Comparison of ENCODE assay signal across 1 cellular context in the genomic region with DNA sequence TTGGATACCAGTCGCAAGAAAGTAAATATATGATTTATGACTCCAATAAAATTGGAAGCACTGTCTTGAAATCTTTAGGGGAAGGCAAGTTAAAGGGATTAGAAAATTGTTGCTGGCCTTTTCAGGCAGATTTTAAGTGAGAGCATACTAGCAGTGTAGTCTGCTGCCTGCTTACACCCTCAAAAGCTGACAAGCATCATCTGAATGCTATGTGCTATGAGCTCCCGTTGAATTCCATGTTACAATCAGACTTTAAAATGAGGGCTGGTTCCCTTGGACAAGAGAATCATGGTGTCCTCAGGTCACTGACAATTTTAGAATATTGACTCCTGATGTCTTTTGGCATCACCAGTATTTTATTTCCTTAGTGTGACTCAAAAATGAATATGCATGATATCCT.
TF ChIP-seq lines count a peak whose summit lies in the region.

No MANE protein-coding gene starts in this region.

TF ChIP-seq in GM23338, 12 proteins besides CTCF, POLR2A, EP300 and RAD21 (continued from another document):
- TF ChIP-seq, protein P1, sequence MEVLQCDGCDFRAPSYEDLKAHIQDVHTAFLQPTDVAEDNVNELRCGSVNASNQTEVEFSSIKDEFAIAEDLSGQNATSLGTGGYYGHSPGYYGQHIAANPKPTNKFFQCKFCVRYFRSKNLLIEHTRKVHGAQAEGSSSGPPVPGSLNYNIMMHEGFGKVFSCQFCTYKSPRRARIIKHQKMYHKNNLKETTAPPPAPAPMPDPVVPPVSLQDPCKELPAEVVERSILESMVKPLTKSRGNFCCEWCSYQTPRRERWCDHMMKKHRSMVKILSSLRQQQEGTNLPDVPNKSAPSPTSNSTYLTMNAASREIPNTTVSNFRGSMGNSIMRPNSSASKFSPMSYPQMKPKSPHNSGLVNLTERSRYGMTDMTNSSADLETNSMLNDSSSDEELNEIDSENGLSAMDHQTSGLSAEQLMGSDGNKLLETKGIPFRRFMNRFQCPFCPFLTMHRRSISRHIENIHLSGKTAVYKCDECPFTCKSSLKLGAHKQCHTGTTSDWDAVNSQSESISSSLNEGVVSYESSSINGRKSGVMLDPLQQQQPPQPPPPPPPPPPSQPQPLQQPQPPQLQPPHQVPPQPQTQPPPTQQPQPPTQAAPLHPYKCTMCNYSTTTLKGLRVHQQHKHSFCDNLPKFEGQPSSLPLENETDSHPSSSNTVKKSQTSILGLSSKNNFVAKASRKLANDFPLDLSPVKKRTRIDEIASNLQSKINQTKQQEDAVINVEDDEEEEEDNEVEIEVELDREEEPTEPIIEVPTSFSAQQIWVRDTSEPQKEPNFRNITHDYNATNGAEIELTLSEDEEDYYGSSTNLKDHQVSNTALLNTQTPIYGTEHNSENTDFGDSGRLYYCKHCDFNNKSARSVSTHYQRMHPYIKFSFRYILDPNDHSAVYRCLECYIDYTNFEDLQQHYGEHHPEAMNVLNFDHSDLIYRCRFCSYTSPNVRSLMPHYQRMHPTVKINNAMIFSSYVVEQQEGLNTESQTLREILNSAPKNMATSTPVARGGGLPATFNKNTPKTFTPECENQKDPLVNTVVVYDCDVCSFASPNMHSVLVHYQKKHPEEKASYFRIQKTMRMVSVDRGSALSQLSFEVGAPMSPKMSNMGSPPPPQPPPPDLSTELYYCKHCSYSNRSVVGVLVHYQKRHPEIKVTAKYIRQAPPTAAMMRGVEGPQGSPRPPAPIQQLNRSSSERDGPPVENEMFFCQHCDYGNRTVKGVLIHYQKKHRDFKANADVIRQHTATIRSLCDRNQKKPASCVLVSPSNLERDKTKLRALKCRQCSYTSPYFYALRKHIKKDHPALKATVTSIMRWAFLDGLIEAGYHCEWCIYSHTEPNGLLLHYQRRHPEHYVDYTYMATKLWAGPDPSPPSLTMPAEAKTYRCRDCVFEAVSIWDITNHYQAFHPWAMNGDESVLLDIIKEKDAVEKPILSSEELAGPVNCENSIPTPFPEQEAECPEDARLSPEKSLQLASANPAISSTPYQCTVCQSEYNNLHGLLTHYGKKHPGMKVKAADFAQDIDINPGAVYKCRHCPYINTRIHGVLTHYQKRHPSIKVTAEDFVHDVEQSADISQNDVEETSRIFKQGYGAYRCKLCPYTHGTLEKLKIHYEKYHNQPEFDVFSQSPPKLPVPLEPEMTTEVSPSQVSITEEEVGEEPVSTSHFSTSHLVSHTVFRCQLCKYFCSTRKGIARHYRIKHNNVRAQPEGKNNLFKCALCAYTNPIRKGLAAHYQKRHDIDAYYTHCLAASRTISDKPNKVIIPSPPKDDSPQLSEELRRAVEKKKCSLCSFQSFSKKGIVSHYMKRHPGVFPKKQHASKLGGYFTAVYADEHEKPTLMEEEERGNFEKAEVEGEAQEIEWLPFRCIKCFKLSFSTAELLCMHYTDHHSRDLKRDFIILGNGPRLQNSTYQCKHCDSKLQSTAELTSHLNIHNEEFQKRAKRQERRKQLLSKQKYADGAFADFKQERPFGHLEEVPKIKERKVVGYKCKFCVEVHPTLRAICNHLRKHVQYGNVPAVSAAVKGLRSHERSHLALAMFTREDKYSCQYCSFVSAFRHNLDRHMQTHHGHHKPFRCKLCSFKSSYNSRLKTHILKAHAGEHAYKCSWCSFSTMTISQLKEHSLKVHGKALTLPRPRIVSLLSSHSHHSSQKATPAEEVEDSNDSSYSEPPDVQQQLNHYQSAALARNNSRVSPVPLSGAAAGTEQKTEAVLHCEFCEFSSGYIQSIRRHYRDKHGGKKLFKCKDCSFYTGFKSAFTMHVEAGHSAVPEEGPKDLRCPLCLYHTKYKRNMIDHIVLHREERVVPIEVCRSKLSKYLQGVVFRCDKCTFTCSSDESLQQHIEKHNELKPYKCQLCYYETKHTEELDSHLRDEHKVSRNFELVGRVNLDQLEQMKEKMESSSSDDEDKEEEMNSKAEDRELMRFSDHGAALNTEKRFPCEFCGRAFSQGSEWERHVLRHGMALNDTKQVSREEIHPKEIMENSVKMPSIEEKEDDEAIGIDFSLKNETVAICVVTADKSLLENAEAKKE (CRISPR knock-in tag; IDR thresholded peaks at IDR 0.05) = no peak
- TF ChIP-seq EZH2phosphoT487 (IDR thresholded peaks at IDR 0.05; ENCODE audit: unreplicated experiment) = no peak
- TF ChIP-seq, protein P2, sequence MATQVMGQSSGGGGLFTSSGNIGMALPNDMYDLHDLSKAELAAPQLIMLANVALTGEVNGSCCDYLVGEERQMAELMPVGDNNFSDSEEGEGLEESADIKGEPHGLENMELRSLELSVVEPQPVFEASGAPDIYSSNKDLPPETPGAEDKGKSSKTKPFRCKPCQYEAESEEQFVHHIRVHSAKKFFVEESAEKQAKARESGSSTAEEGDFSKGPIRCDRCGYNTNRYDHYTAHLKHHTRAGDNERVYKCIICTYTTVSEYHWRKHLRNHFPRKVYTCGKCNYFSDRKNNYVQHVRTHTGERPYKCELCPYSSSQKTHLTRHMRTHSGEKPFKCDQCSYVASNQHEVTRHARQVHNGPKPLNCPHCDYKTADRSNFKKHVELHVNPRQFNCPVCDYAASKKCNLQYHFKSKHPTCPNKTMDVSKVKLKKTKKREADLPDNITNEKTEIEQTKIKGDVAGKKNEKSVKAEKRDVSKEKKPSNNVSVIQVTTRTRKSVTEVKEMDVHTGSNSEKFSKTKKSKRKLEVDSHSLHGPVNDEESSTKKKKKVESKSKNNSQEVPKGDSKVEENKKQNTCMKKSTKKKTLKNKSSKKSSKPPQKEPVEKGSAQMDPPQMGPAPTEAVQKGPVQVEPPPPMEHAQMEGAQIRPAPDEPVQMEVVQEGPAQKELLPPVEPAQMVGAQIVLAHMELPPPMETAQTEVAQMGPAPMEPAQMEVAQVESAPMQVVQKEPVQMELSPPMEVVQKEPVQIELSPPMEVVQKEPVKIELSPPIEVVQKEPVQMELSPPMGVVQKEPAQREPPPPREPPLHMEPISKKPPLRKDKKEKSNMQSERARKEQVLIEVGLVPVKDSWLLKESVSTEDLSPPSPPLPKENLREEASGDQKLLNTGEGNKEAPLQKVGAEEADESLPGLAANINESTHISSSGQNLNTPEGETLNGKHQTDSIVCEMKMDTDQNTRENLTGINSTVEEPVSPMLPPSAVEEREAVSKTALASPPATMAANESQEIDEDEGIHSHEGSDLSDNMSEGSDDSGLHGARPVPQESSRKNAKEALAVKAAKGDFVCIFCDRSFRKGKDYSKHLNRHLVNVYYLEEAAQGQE (IDR thresholded peaks at IDR 0.05; ENCODE audit: unreplicated experiment) = no peak
- no peak for TF ChIP-seq ZNF114 (CRISPR knock-in tag; IDR thresholded peaks at IDR 0.05)
